1 cellular context compared by ENCODE assay signal in genomic region chr7:100874577-100875355, GRCh38.
TF ChIP-seq lines count a peak whose summit lies in the region.

SRRT (plus strand) TSS chr7:100875103; CDS start chr7:100875591, 488 bp downstream.

TF ChIP-seq in K562, 482 proteins besides CTCF, POLR2A, EP300 and RAD21 (continued from another document):
- TF ChIP-seq FOS (IDR thresholded peaks at IDR 0.05; ENCODE audit: extremely low read depth, insufficient read length) (no peak), ZNF778 (CRISPR knock-in tag; IDR thresholded peaks at IDR 0.05) (no peak), SIN3B (IDR thresholded peaks at IDR 0.05; ENCODE audit: low read depth) (peak; percentile 87), ZNF280A (IDR thresholded peaks at IDR 0.05; ENCODE audit: low read depth, partially characterized antibody) (no peak), ZNF449 (CRISPR knock-in tag; IDR thresholded peaks at IDR 0.05) (peak; percentile 77; the same call in 1 of the 2 replicates), KAT7 (CRISPR knock-in tag; IDR thresholded peaks at IDR 0.05; ENCODE audit: borderline replicate concordance) (peak; percentile 100), CLOCK (CRISPR knock-in tag; IDR thresholded peaks at IDR 0.05; ENCODE audit: borderline replicate concordance) (no peak), E2F5 (CRISPR knock-in tag; IDR thresholded peaks at IDR 0.05) (no peak), ZNF197 (CRISPR knock-in tag; IDR thresholded peaks at IDR 0.05; ENCODE audit: low read depth) (peak; percentile 69; the same call in 1 of the 2 replicates), HNRNPH1 (optimal IDR thresholded peaks at IDR 0.05; ENCODE audit: low read depth, low read length) (no peak), MEF2A (IDR thresholded peaks at IDR 0.05; ENCODE audit: control insufficient read depth, low read depth, low read length) (no peak), SRSF7 (optimal IDR thresholded peaks at IDR 0.05; ENCODE audit: low read depth, low read length) (no peak), CCAR2 (IDR thresholded peaks at IDR 0.05; ENCODE audit: low read depth, low read length) (no peak), ESRRB (CRISPR knock-in tag; IDR thresholded peaks at IDR 0.05; ENCODE audit: borderline replicate concordance) (0 out of 2 replicates have a peak, but pooled peaks have one; percentile 83), HMBOX1 (IDR thresholded peaks at IDR 0.05) (no peak; the same call in 1 of the 2 replicates), GTF2B (IDR thresholded peaks at IDR 0.05; ENCODE audit: extremely low read depth, insufficient read length) (no peak), ZEB2 (IDR thresholded peaks at IDR 0.05) (no peak), E2F3 (CRISPR knock-in tag; IDR thresholded peaks at IDR 0.05) (peak; percentile 97), RBM15 (IDR thresholded peaks at IDR 0.05; ENCODE audit: insufficient read depth, low read length) (no peak), ATF4 (CRISPR knock-in tag; IDR thresholded peaks at IDR 0.05) (peak; percentile 66), ASH1L (IDR thresholded peaks at IDR 0.05; ENCODE audit: borderline replicate concordance, low read depth, partially characterized antibody) (no peak), TARDBP (IDR thresholded peaks at IDR 0.05) (peak; percentile 88; the same call in 1 of the 2 replicates), NUFIP1 (IDR thresholded peaks at IDR 0.05; ENCODE audit: partially characterized antibody) (peak; percentile 27), ZNF165 (CRISPR knock-in tag; IDR thresholded peaks at IDR 0.05; ENCODE audit: borderline replicate concordance) (peak; percentile 78; the same call in 1 of the 2 replicates), CXXC5 (CRISPR knock-in tag; IDR thresholded peaks at IDR 0.05) (peak; percentile 90), FOXJ2 (tag; IDR thresholded peaks at IDR 0.05) (no peak), MXI1 (IDR thresholded peaks at IDR 0.05; ENCODE audit: low read depth, low read length) (peak; percentile 64; the same call in 1 of the 2 replicates), RREB1 (CRISPR knock-in tag; IDR thresholded peaks at IDR 0.05) (peak; percentile 90; the same call in 1 of the 2 replicates), CEBPG (CRISPR knock-in tag; IDR thresholded peaks at IDR 0.05) (no peak), CEBPG (tag; conservative IDR thresholded peaks at IDR 0.05 in 1 of 2, IDR thresholded peaks at IDR 0.05 in 1 of 2) (no peak), SAP30 (IDR thresholded peaks at IDR 0.05; ENCODE audit: borderline replicate concordance, insufficient read depth, low read depth, low read length, poor library complexity, severe bottlenecking) (no peak), CCNT2 (IDR thresholded peaks at IDR 0.05; ENCODE audit: borderline replicate concordance, extremely low read depth, insufficient read length, low read depth, low read length) (peak; percentile 72)
